21 cellular contexts compared by ENCODE assay signal in genomic region chr12:48946943-48947342, GRCh38. TPM values are rescaled to one million over a fixed set of nuclear protein-coding genes. Genes with fewer than 3 reads are reported as not detected.
DNase-seq lines count a peak whose midpoint lies in the region; ATAC-seq and TF ChIP-seq lines count a peak whose summit lies in the region.
"Had no signal": no experiment of that assay in that cellular context is flagged by ENCODE, and none has a peak within 500 bp of the region (broad histone marks: within the 10 kb centered on the region; RNA-seq: fewer than 3 reads in every experiment).

No MANE protein-coding gene starts in this region.

- peaks cover 8% of the 10 kb centered on the region for H3K4me1 Mint-ChIP-seq in GM23338
- H3K4me1 Mint-ChIP-seq in dendritic cell treated with granulocyte-macrophage colony-stimulating factor and Interleukin-4, amounts not matched to agents 40 ng/mL and 50 ng/mL, for 4 days (ENCODE audit: low read depth): peaks cover 38% of the 10 kb centered on the region
- H3K4me1 Mint-ChIP-seq in nephron progenitor cell: peaks cover 21% of the 10 kb centered on the region
- peaks cover 9% of the 10 kb centered on the region for H3K4me1 Mint-ChIP-seq in activated T-helper 2 cell treated with anti-CD3 and anti-CD28 coated beads, Interferon-gamma antibody, Interleukin-2, Interleukin-4, amounts not matched to agents 10 μg/mL and 5 μg/mL and 100 μg/mL, durations not matched to agents 14 hours and 24 hours and 36 hours (ENCODE audit: low read depth)

- H3F3A ChIP-seq in GM23338 (replicated peaks; ENCODE audit: low read depth): no peaks in the 10 kb centered on the region

- H3K27ac ChIP-seq in 22Rv1: peak overlapping the region; percentile 40
- peak overlapping the region; percentile 53; the same call in 1 of the 2 replicates for H3K27ac ChIP-seq in GM23338 (ENCODE audit: low read depth)
- H3K27ac ChIP-seq: A549 had no signal

- no peak overlapping the region for H2AFZ ChIP-seq in GM23338

- H3K4me3 Mint-ChIP-seq in GM23338: no peak overlapping the region
- no peak overlapping the region for H3K4me3 Mint-ChIP-seq in dendritic cell treated with granulocyte-macrophage colony-stimulating factor and Interleukin-4, amounts not matched to agents 40 ng/mL and 50 ng/mL, for 4 days
- H3K4me3 Mint-ChIP-seq in nephron progenitor cell: no peak overlapping the region
- H3K4me3 Mint-ChIP-seq in activated T-helper 2 cell treated with anti-CD3 and anti-CD28 coated beads, Interferon-gamma antibody, Interleukin-2, Interleukin-4, amounts not matched to agents 10 μg/mL and 5 μg/mL and 100 μg/mL, durations not matched to agents 14 hours and 24 hours and 36 hours (ENCODE audit: low read depth): no peak overlapping the region

- no peak for ATAC-seq in GM23338
- ATAC-seq in HG02571 (IDR thresholded peaks at IDR 0.05; ENCODE audit: unreplicated experiment): no peak
- no peak for ATAC-seq in HG03457 (IDR thresholded peaks at IDR 0.05; ENCODE audit: unreplicated experiment)
- ATAC-seq: GM12878, HCT116, Right ventricle myocardium inferior had no signal

- H3K9me2 ChIP-seq in GM23338 (ENCODE audit: insufficient read depth): no peaks in the 10 kb centered on the region

- no peak overlapping the region for H3K4me2 ChIP-seq in GM23338
- H3K4me2 ChIP-seq: A549 had no signal

- TF ChIP-seq CTCF in 22Rv1 (IDR thresholded peaks at IDR 0.05): no peak
- no peak for TF ChIP-seq CTCF in GM23338 (conservative IDR thresholded peaks at IDR 0.05; ENCODE audit: low read depth in 2 of 2)
- TF ChIP-seq CTCF in nephron progenitor cell (IDR thresholded peaks at IDR 0.05): no peak

- H3K27me3 Mint-ChIP-seq in GM23338 (ENCODE audit: insufficient read depth, low read depth, poor library complexity) (peaks cover 4% of the 10 kb centered on the region), nephron progenitor cell (ENCODE audit: low read depth, poor library complexity) (peaks cover 4% of the 10 kb centered on the region)
- no peaks in the 10 kb centered on the region for H3K27me3 Mint-ChIP-seq in dendritic cell treated with granulocyte-macrophage colony-stimulating factor and Interleukin-4, amounts not matched to agents 40 ng/mL and 50 ng/mL, for 4 days
- no peaks in the 10 kb centered on the region for H3K27me3 Mint-ChIP-seq in activated T-helper 2 cell treated with anti-CD3 and anti-CD28 coated beads, Interferon-gamma antibody, Interleukin-2, Interleukin-4, amounts not matched to agents 10 μg/mL and 5 μg/mL and 100 μg/mL, durations not matched to agents 14 hours and 24 hours and 36 hours (ENCODE audit: low read depth)
- H3K27me3 Mint-ChIP-seq: CD4-positive, CD25-positive, alpha-beta regulatory T cell had no signal

- H4K20me1 ChIP-seq in GM23338 (replicated peaks; ENCODE audit: insufficient read depth): peaks cover 64% of the 10 kb centered on the region

- no peaks in the 10 kb centered on the region for H3K27me3 ChIP-seq in GM23338 (ENCODE audit: insufficient read depth)
- H3K27me3 ChIP-seq: BE2C had no signal

- H3K4me1 ChIP-seq in GM23338 (ENCODE audit: insufficient read depth): no peaks in the 10 kb centered on the region; the same call in 1 of the 2 replicates
- H3K4me1 ChIP-seq: A549, BE2C had no signal

- no peak overlapping the region for H3K4me3 ChIP-seq in GM23338
- H3K4me3 ChIP-seq: A549, GM12878 had no signal

- H3K9me3 Mint-ChIP-seq in GM23338: no peaks in the 10 kb centered on the region
- H3K9me3 Mint-ChIP-seq in dendritic cell treated with granulocyte-macrophage colony-stimulating factor and Interleukin-4, amounts not matched to agents 40 ng/mL and 50 ng/mL, for 4 days: no peaks in the 10 kb centered on the region
- H3K9me3 Mint-ChIP-seq in nephron progenitor cell: no peaks in the 10 kb centered on the region
- no peaks in the 10 kb centered on the region for H3K9me3 Mint-ChIP-seq in activated T-helper 2 cell treated with anti-CD3 and anti-CD28 coated beads, Interferon-gamma antibody, Interleukin-2, Interleukin-4, amounts not matched to agents 10 μg/mL and 5 μg/mL and 100 μg/mL, durations not matched to agents 14 hours and 24 hours and 36 hours
- H3K9me3 Mint-ChIP-seq: CD4-positive, CD25-positive, alpha-beta regulatory T cell had no signal

- intact Hi-C loops in dendritic cell treated with granulocyte-macrophage colony-stimulating factor and Interleukin-4, amounts not matched to agents 40 ng/mL and 50 ng/mL, for 4 days (cut with micrococcal nuclease): no loop called here
- intact Hi-C loops in activated T-helper 2 cell treated with anti-CD3 and anti-CD28 coated beads, Interferon-gamma antibody, Interleukin-2, Interleukin-4, amounts not matched to agents 10 μg/mL and 5 μg/mL and 100 μg/mL, durations not matched to agents 14 hours and 24 hours and 36 hours (cut with micrococcal nuclease): no loop called here

- H3K36me3 Mint-ChIP-seq in GM23338 (ENCODE audit: low read depth): peaks cover 28% of the 10 kb centered on the region; the same call in 2 of the 3 replicates
- H3K36me3 Mint-ChIP-seq in dendritic cell treated with granulocyte-macrophage colony-stimulating factor and Interleukin-4, amounts not matched to agents 40 ng/mL and 50 ng/mL, for 4 days (ENCODE audit: low read depth): peaks cover 88% of the 10 kb centered on the region
- H3K36me3 Mint-ChIP-seq in nephron progenitor cell (ENCODE audit: low read depth): peaks cover 19% of the 10 kb centered on the region
- H3K36me3 Mint-ChIP-seq in activated T-helper 2 cell treated with anti-CD3 and anti-CD28 coated beads, Interferon-gamma antibody, Interleukin-2, Interleukin-4, amounts not matched to agents 10 μg/mL and 5 μg/mL and 100 μg/mL, durations not matched to agents 14 hours and 24 hours and 36 hours (ENCODE audit: low read depth): peaks cover 16% of the 10 kb centered on the region

- DNase-seq in GM23338 (ENCODE audit: low spot score) (no peak), nephron progenitor cell (no peak), NCI-H510A treated with DMSO at 0.1 percent for 48 hours (lab: John Stamatoyannopoulos, UW) (no peak)
- DNase-seq in activated T-helper 2 cell treated with anti-CD3 and anti-CD28 coated beads, Interferon-gamma antibody, Interleukin-2, Interleukin-4, amounts not matched to agents 10 μg/mL and 5 μg/mL and 100 μg/mL, durations not matched to agents 14 hours and 24 hours and 36 hours (ENCODE audit: low spot score): no peak
- DNase-seq: BE2C; CD4-positive, CD25-positive, alpha-beta regulatory T cell; DND-41; GOT3; Karpas-422; NCI-H187; NCI-H526 treated with DMSO at 0.1 percent for 48 hours had no signal

- H3K36me3 ChIP-seq in GM23338 (ENCODE audit: insufficient read depth): peaks cover 2% of the 10 kb centered on the region; the same call in 1 of the 2 replicates
- H3K36me3 ChIP-seq: BE2C had no signal

- peaks cover 99% of the 10 kb centered on the region for H3K79me2 ChIP-seq in GM23338 (replicated peaks; ENCODE audit: insufficient read depth)

- H3K27ac Mint-ChIP-seq in GM23338 (peak overlapping the region; percentile 80; the same call in 1 of the 2 replicates), nephron progenitor cell (peak overlapping the region; percentile 41)
- H3K27ac Mint-ChIP-seq in dendritic cell treated with granulocyte-macrophage colony-stimulating factor and Interleukin-4, amounts not matched to agents 40 ng/mL and 50 ng/mL, for 4 days: peak overlapping the region; percentile 36
- H3K27ac Mint-ChIP-seq in activated T-helper 2 cell treated with anti-CD3 and anti-CD28 coated beads, Interferon-gamma antibody, Interleukin-2, Interleukin-4, amounts not matched to agents 10 μg/mL and 5 μg/mL and 100 μg/mL, durations not matched to agents 14 hours and 24 hours and 36 hours: no peak overlapping the region

TF ChIP-seq in GM23338, 12 proteins besides CTCF, POLR2A, EP300 and RAD21 (continues in another document):
- TF ChIP-seq POLR2AphosphoS5 (IDR thresholded peaks at IDR 0.05; ENCODE audit: low read depth) (no peak), STAT1 (IDR thresholded peaks at IDR 0.05; ENCODE audit: unreplicated experiment) (no peak), ETS1 (IDR thresholded peaks at IDR 0.05) (no peak)

RNA-seq across cellular contexts. Expression of gene ARF3, which starts 10.3 kb away (rescaled TPM):
- 125 and 130 TPM in 2 replicates for total RNA-seq in GM23338 (2014; rRNA removed; shearing (Covaris generic))
- 53.9 and 57.0 TPM in 2 replicates for polyA plus RNA-seq in GM23338 (2016; fragmentation: Nextera tagmentation; extraction: Ambion mirVana)
- total RNA-seq in activated T-helper 2 cell treated with anti-CD3 and anti-CD28 coated beads, Interferon-gamma antibody, Interleukin-2, Interleukin-4, amounts not matched to agents 10 μg/mL and 5 μg/mL and 100 μg/mL, durations not matched to agents 14 hours and 24 hours and 36 hours: 133 and 135 TPM in 2 replicates

RNA-seq across cellular contexts. Expression of gene FKBP11, which starts 21.7 kb away (rescaled TPM):
- 29.5 and 45.0 TPM in 2 replicates for total RNA-seq in GM23338 (2014; rRNA removed; shearing (Covaris generic))
- 94.9 and 97.2 TPM in 2 replicates for polyA plus RNA-seq in GM23338 (2016; fragmentation: Nextera tagmentation; extraction: Ambion mirVana)
- total RNA-seq in activated T-helper 2 cell treated with anti-CD3 and anti-CD28 coated beads, Interferon-gamma antibody, Interleukin-2, Interleukin-4, amounts not matched to agents 10 μg/mL and 5 μg/mL and 100 μg/mL, durations not matched to agents 14 hours and 24 hours and 36 hours: 66.2 and 72.7 TPM in 2 replicates

RNA-seq across cellular contexts. Expression of gene WNT10B, which starts 24.6 kb away (rescaled TPM):
- total RNA-seq in GM23338 (2014; rRNA removed; shearing (Covaris generic)): 0.50 TPM in 1 of 2 replicates, not detected in the other
- polyA plus RNA-seq in GM23338 (2016; fragmentation: Nextera tagmentation; extraction: Ambion mirVana): not detected in 2 replicates
- 0.80 and 1.0 TPM in 2 replicates for total RNA-seq in activated T-helper 2 cell treated with anti-CD3 and anti-CD28 coated beads, Interferon-gamma antibody, Interleukin-2, Interleukin-4, amounts not matched to agents 10 μg/mL and 5 μg/mL and 100 μg/mL, durations not matched to agents 14 hours and 24 hours and 36 hours
- polyA plus RNA-seq: CD4-positive, CD25-positive, alpha-beta regulatory T cell had no signal

RNA-seq across cellular contexts. Expression of gene WNT1, which starts 31.2 kb away (rescaled TPM):
- not detected in 2 replicates for total RNA-seq in GM23338 (2014; rRNA removed; shearing (Covaris generic))
- polyA plus RNA-seq in GM23338 (2016; fragmentation: Nextera tagmentation; extraction: Ambion mirVana): not detected in 2 replicates
- 0.60 and 0.66 TPM in 2 replicates for total RNA-seq in activated T-helper 2 cell treated with anti-CD3 and anti-CD28 coated beads, Interferon-gamma antibody, Interleukin-2, Interleukin-4, amounts not matched to agents 10 μg/mL and 5 μg/mL and 100 μg/mL, durations not matched to agents 14 hours and 24 hours and 36 hours
- total RNA-seq: GM12878, M059J, Right ventricle myocardium inferior, SK-MEL-5 had no signal
- polyA plus RNA-seq: A549, GM12878 had no signal

RNA-seq across cellular contexts. Expression of gene DDN, which starts 52.2 kb away (rescaled TPM):
- total RNA-seq in GM23338 (2014; rRNA removed; shearing (Covaris generic)): 0.04 and 0.10 TPM in 2 replicates
- polyA plus RNA-seq in GM23338 (2016; fragmentation: Nextera tagmentation; extraction: Ambion mirVana): 0.12 TPM in 1 of 2 replicates, not detected in the other
- 0.60 and 0.91 TPM in 2 replicates for total RNA-seq in activated T-helper 2 cell treated with anti-CD3 and anti-CD28 coated beads, Interferon-gamma antibody, Interleukin-2, Interleukin-4, amounts not matched to agents 10 μg/mL and 5 μg/mL and 100 μg/mL, durations not matched to agents 14 hours and 24 hours and 36 hours
- total RNA-seq: M059J had no signal
- polyA plus RNA-seq: CD4-positive, CD25-positive, alpha-beta regulatory T cell had no signal
